8 cellular contexts compared by ENCODE assay signal in the genomic region with DNA sequence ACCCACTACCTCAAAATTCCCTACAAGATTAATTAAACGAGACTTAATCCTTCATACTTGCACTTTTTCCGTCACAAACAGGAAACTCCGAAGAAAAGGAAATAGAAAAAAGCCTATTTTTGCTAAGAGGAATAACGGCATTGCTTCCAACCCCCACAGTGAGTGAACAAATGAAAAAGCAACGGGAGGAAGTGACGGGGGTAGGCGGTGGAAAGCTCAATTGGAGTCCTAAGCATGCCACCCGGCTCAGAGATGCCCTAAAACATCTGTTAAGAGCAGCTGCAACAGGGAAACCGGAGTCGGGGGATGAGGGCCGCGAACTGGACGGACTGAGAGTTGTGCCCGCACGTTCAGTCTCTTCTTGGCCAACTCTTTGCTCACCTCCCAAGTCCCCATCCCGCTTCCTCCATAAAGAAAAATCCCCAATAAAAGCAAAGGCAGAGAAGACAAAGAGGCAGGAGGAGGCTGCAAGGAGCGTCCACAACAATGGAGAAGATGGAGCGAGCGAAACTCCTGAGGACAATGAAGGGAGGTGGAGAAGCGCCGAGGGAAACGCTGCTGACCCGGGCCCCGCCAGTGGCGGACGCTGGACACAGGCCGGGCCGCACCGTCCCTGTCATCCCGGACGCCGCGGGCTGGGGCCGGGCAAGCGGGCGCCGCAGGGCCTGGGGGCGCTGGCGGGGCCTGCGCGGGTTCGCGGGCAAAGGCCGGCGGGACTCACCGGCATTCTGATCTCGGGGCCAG. TPM values are rescaled to one million over a fixed set of nuclear protein-coding genes. Genes with fewer than 3 reads are reported as not detected.
A peak's percentile ranks its signal among the peaks of the same experiment; 100 is the strongest.
DNase-seq lines count a peak whose midpoint lies in the region; ATAC-seq and TF ChIP-seq lines count a peak whose summit lies in the region.

No MANE protein-coding gene starts in this region.

- peak; percentile 34 for ATAC-seq in GM21576 (IDR thresholded peaks at IDR 0.05; ENCODE audit: unreplicated experiment)

- peaks cover 43% of the 10 kb centered on the region for H3K79me2 ChIP-seq in KMS-11 (ENCODE audit: insufficient read depth, low read depth)

- peak; percentile 56 for DNase-seq in GF-D8 (lab: John Stamatoyannopoulos, UW)
- peak; percentile 66 for DNase-seq in UCSD-AML1 (lab: John Stamatoyannopoulos, UW; ENCODE audit: unreplicated experiment)
- peak in 1 of 2 donors; percentile 37 for DNase-seq in breast epithelium (ENCODE audit: low spot score in 2 of 2)
- peak; percentile 47 for DNase-seq in inferior parietal cortex (ENCODE audit: extremely low spot score)
- peak; percentile 40 to 57 for DNase-seq in stimulated activated CD4-positive, alpha-beta T cell treated with anti-CD3 and anti-CD28 coated beads, Interleukin-12 subunit alpha, Interleukin-12 subunit beta, amount 100 ng/mL, for 24 hours (ENCODE audit: low read depth in 2 of 2)
- DNase-seq in NCI-H128 (lab: John Stamatoyannopoulos, UW; ENCODE audit: unreplicated experiment), result no peak

- TF ChIP-seq CTCF in KMS-11 (conservative IDR thresholded peaks at IDR 0.05; ENCODE audit: low read depth, low read length), result no peak
- TF ChIP-seq CTCF in breast epithelium (IDR thresholded peaks at IDR 0.05), result no peak

- H3K4me3 ChIP-seq in KMS-11 (IDR thresholded peaks at IDR 0.05; ENCODE audit: insufficient read depth, low read depth, low read length), result no peak overlapping the region
- peak overlapping the region; percentile 76 to 91 (median 87) for H3K4me3 ChIP-seq in breast epithelium

- H3K36me3 ChIP-seq in KMS-11 (ENCODE audit: insufficient read depth), result no peaks in the 10 kb centered on the region
- no peaks in the 10 kb centered on the region for H3K36me3 ChIP-seq in breast epithelium

- H3K27me3 ChIP-seq in KMS-11 (ENCODE audit: insufficient read depth, low read depth) (no peaks in the 10 kb centered on the region), breast epithelium (no peaks in the 10 kb centered on the region)

- peak overlapping the region; percentile 81 for H3K9ac ChIP-seq in KMS-11

- no peaks in the 10 kb centered on the region for H4K20me1 ChIP-seq in KMS-11 (ENCODE audit: insufficient read depth)

- no peak for TF ChIP-seq POLR2A in breast epithelium (IDR thresholded peaks at IDR 0.05)

- H3K27ac ChIP-seq in KMS-11 (peak overlapping the region; percentile 79), breast epithelium (peak overlapping the region; percentile 90 to 92)

- H3K4me2 ChIP-seq in KMS-11, result peak overlapping the region; percentile 93

- H3K9me3 ChIP-seq in breast epithelium, result no peaks in the 10 kb centered on the region

- intact Hi-C loops in breast epithelium (cut with DNase I; ENCODE audit: low total_unique reads), result no loop called here

- H3K4me1 ChIP-seq in KMS-11 (ENCODE audit: low read depth, poor library complexity, severe bottlenecking) (peaks cover 8% of the 10 kb centered on the region), breast epithelium (peaks cover 0 to 11% of the 10 kb centered on the region in 2 donors)

- peak overlapping the region; percentile 44 for H2AFZ ChIP-seq in KMS-11 (ENCODE audit: low read depth)

RNA-seq across cellular contexts. Expression of gene SEC63, which starts 0.7 kb away (rescaled TPM):
- 10 to 100 TPM; 48.8 to 60.0 (median 58.7) TPM for total RNA-seq in breast epithelium
